ENCODE assay signal across 26 cellular contexts in the genomic region with DNA sequence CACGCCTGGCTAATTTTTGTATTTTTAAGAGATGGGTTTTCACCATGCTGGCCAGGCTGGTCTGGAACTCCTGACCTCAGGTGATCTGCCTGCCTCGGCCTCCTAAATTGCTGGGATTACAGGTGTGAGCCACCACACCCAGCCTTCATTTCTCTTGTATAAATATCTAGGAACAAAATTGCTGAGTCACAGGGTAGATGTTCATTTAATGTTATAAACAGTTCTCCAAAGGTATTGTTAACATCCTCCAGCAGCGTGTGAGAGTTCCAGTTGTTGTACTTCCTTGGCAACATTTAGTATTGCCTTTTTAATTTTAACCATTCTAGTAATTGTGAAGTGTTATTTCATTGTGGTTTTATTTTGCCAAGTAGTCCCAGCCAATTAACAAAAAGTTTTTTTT. TPM values are rescaled to one million over a fixed set of nuclear protein-coding genes. Genes with fewer than 3 reads are reported as not detected.
DNase-seq lines count a peak whose midpoint lies in the region; ATAC-seq, FAIRE-seq and TF ChIP-seq lines count a peak whose summit lies in the region.
"Had no signal": no experiment of that assay in that cellular context is flagged by ENCODE, and none has a peak within 500 bp of the region (broad histone marks: within the 10 kb centered on the region; RNA-seq: fewer than 3 reads in every experiment).

No MANE protein-coding gene starts in this region.

- H3F3A ChIP-seq in PC-9 (ENCODE audit: insufficient read depth, low read depth): no peaks in the 10 kb centered on the region

- POLR2A ChIA-PET in A549 (lab: Yijun Ruan, JAX): no interaction called here
- POLR2A ChIA-PET in PC-9 (lab: Charles Lee; ENCODE audit: unreplicated experiment): no interaction called here

- no peak overlapping the region for H3K27ac ChIP-seq in A549
- no peak overlapping the region for H3K27ac ChIP-seq in PC-9
- H3K27ac ChIP-seq: 22Rv1; BLaER1 treated with 17β-estradiol and CSF1 and Interleukin-3, amounts not matched to agents 10 nM and 100 nM had no signal

- no peaks in the 10 kb centered on the region for H3K9me2 ChIP-seq in PC-9 (ENCODE audit: insufficient read depth)

- 0 out of 2 replicates have a peak overlapping the region, but pooled peaks have one; percentile 25 for H2AFZ ChIP-seq in PC-9

- no peak for FAIRE-seq in A549 (lab: Jason Lieb, UNC)
- FAIRE-seq: A204.1, D721Med, GM12878, GM18507, H54 had no signal

- no peaks in the 10 kb centered on the region for H3K79me2 ChIP-seq in PC-9 (ENCODE audit: low read depth)

- H3K4me1 ChIP-seq in A549 (no peaks in the 10 kb centered on the region), PC-9 (replicated peaks; ENCODE audit: insufficient read depth) (peaks cover 10% of the 10 kb centered on the region; the same call in 1 of the 2 replicates)
- H3K4me1 ChIP-seq: BLaER1 treated with 17β-estradiol and CSF1 and Interleukin-3, amounts not matched to agents 10 nM and 100 nM had no signal

- H3K4me2 ChIP-seq in A549: no peak overlapping the region
- no peak overlapping the region for H3K4me2 ChIP-seq in PC-9
- H3K4me2 ChIP-seq: BLaER1 treated with 17β-estradiol and CSF1 and Interleukin-3, amounts not matched to agents 10 nM and 100 nM had no signal

- no peaks in the 10 kb centered on the region for H3K27me3 ChIP-seq in PC-9 (ENCODE audit: insufficient read depth, low read depth)
- H3K27me3 ChIP-seq: BE2C; BLaER1 treated with 17β-estradiol and CSF1 and Interleukin-3, amounts not matched to agents 10 nM and 100 nM had no signal

- no peak for TF ChIP-seq POLR2A in A549 (IDR thresholded peaks at IDR 0.05; ENCODE audit: low read length)

- CTCF ChIA-PET in A549 (lab: Yijun Ruan, JAX): no interaction called here
- CTCF ChIA-PET in PC-9 (lab: Charles Lee): no interaction called here

- no TSS peak for BruUV-seq in PC-9 (replicated peaks; lab: Mats Ljungman, UMichigan)

- 66% methylated on average over 3 of the region's 3 CpGs for WGBS in A549 (ENCODE audit: missing lambda C conversion rate)

- peaks cover 8% of the 10 kb centered on the region; the same call in 1 of the 3 replicates for H3K9me3 ChIP-seq in A549
- 0 out of 2 replicates have a peak, but pooled peaks cover 5% of the 10 kb centered on the region for H3K9me3 ChIP-seq in PC-9 (ENCODE audit: insufficient read depth, low read depth)
- H3K9me3 ChIP-seq: BE2C, HAP-1 had no signal

- TF ChIP-seq CTCF in A549 (IDR thresholded peaks at IDR 0.05) (no peak), PC-9 (conservative IDR thresholded peaks at IDR 0.05) (no peak)

- intact Hi-C loops in PC-9 (cut with micrococcal nuclease; ENCODE audit: unreplicated experiment): no loop called here
- intact Hi-C loops in posterior vena cava (cut with DNase I): no loop called here

- ATAC-seq in A549: no peak
- ATAC-seq in GM18498 (IDR thresholded peaks at IDR 0.05; ENCODE audit: unreplicated experiment): no peak
- ATAC-seq: GM12878 had no signal

- no peak overlapping the region for H3K4me3 ChIP-seq in A549
- H3K4me3 ChIP-seq in PC-9: no peak overlapping the region
- H3K4me3 ChIP-seq: BLaER1 treated with 17β-estradiol and CSF1 and Interleukin-3, amounts not matched to agents 10 nM and 100 nM; GM12878; HAP-1 had no signal

- no peak for TF ChIP-seq RAD21 in A549 (conservative IDR thresholded peaks at IDR 0.05 in 1 of 2, IDR thresholded peaks at IDR 0.05 in 1 of 2)

- no peak for TF ChIP-seq EP300 in A549 (IDR thresholded peaks at IDR 0.05)

- DNase-seq in activated effector memory CD4-positive, alpha-beta T cell treated with anti-CD3 and anti-CD28 coated beads, Interleukin-2, amount 50 U/mL, for 16 hours: peak; percentile 2
- no peak for DNase-seq in activated effector memory CD4-positive, alpha-beta T cell treated with Interleukin-2 at 50 U/mL for 16 hours
- DNase-seq in A549 (ENCODE audit: low read depth in 1 of 2, low spot score in 1 of 2) (no peak), PC-9 (no peak), posterior vena cava (ENCODE audit: low spot score) (peak; percentile 11), NCI-H146 treated with DMSO at 0.1 percent for 48 hours (lab: John Stamatoyannopoulos, UW; ENCODE audit: unreplicated experiment) (no peak)
- DNase-seq: ACHN; AML-193; BE2C; CD4-positive, alpha-beta T cell; CD8-positive, alpha-beta memory T cell; DMS 273 treated with DMSO at 0.1 percent for 48 hours; DMS79; EL; GDM1; GOT3; HFFc6 had no signal

- H4K20me1 ChIP-seq in PC-9 (ENCODE audit: insufficient read depth): no peaks in the 10 kb centered on the region
- H4K20me1 ChIP-seq: BLaER1 treated with 17β-estradiol and CSF1 and Interleukin-3, amounts not matched to agents 10 nM and 100 nM had no signal

- H3K36me3 ChIP-seq in PC-9 (ENCODE audit: low read depth): no peaks in the 10 kb centered on the region
- H3K36me3 ChIP-seq: BE2C; BLaER1 treated with 17β-estradiol and CSF1 and Interleukin-3, amounts not matched to agents 10 nM and 100 nM; HAP-1 had no signal

TF ChIP-seq in A549, 52 proteins besides CTCF, POLR2A, EP300 and RAD21:
- no peak for TF ChIP-seq HOXB5 (CRISPR knock-in tag; IDR thresholded peaks at IDR 0.05)
- TF ChIP-seq NFE2L2 (conservative IDR thresholded peaks at IDR 0.05; ENCODE audit: low read length): peak; percentile 46
- TF ChIP-seq MAFK (IDR thresholded peaks at IDR 0.05; ENCODE audit: partially characterized antibody): peak; percentile 82

RNA-seq across cellular contexts. Expression of a gene that starts 23.6 kb away (rescaled TPM):
- polyA plus RNA-seq in A549 (2011; rRNA removed) (28.8 and 33.4 TPM in 2 replicates), A549 (2017; fragmentation: RNase III; extraction: RNeasy Plus Mini Kit Qiagen cat#74134 plus additional on column Dnase treatment) (16.6 to 17.8 TPM (median 17.7 TPM) in 3 replicates)
- polyA plus RNA-seq in A549 (2012; cell fraction: cytosol; rRNA removed): 18.5 and 25.0 TPM in 2 replicates
- polyA plus RNA-seq in A549 (2012; cell fraction: nucleus; rRNA removed): 22.4 and 23.6 TPM in 2 replicates
- polyA minus RNA-seq in A549 (2011; rRNA and poly(A)+ RNA removed): 41.9 and 46.2 TPM in 2 replicates
- total RNA-seq in PC-9 (2021) (39.4 and 42.1 TPM in 2 replicates), posterior vena cava (10 to 100 TPM; 15.1 to 23.8 TPM)

Comparison
In these comparisons a context has a peak if more than half of its experiments do, and no peak if none do; other contexts are left out.
1. DNase-seq: peak in activated effector memory CD4-positive, alpha-beta T cell treated with anti-CD3 and anti-CD28 coated beads, Interleukin-2, amount 50 U/mL, for 16 hours (single experiment) and posterior vena cava (single experiment); none in activated effector memory CD4-positive, alpha-beta T cell treated with Interleukin-2 at 50 U/mL for 16 hours (single experiment), A549 (0 of 2), PC-9 (0 of 2) and NCI-H146 treated with DMSO at 0.1 percent for 48 hours (single experiment).